ENCODE assay signal across 10 cellular contexts in the genomic region with DNA sequence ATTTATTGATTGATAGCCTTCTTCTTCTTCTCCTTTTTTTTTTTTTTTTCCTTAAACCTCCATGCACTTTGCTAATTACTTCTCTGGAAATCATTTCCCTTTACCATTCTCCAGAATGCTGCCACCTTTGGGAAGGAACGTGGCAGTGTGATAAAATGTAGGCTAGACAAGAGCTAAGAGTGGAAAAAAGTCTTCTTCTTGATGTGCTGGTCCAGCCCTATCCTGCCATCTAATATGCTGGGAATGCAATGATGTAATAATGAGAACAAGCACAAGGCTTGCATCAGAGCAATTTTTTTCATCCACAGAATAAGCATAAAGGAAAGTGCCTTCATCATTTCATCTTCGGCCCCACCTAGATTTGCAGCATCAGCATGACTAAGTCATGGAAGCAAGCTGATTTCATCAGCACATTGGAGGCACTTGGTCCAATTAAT.
A peak's percentile ranks its signal among the peaks of the same experiment; 100 is the strongest.
DNase-seq lines count a peak whose midpoint lies in the region; ATAC-seq and TF ChIP-seq lines count a peak whose summit lies in the region.
"Had no signal": no experiment of that assay in that cellular context is flagged by ENCODE, and none has a peak within 500 bp of the region (broad histone marks: within the 10 kb centered on the region; RNA-seq: fewer than 3 reads in every experiment).

No MANE protein-coding gene starts in this region.

- intact Hi-C loops in lower lobe of right lung (cut with DNase I) = no loop called here

- no peak overlapping the region for H3K4me3 ChIP-seq in AG10803 (ENCODE audit: low read length)
- no peak overlapping the region for H3K4me3 ChIP-seq in lower lobe of right lung

- ATAC-seq in lower lobe of right lung = no peak
- no peak for ATAC-seq in HG02678 (IDR thresholded peaks at IDR 0.05; ENCODE audit: unreplicated experiment)

- TF ChIP-seq CTCF in AG10803 (conservative IDR thresholded peaks at IDR 0.05; ENCODE audit: low read length) (peak; percentile 55), lower lobe of right lung (IDR thresholded peaks at IDR 0.05) (peak; percentile 24)

- no peak overlapping the region for H3K27ac ChIP-seq in lower lobe of right lung

- no peaks in the 10 kb centered on the region for H3K27me3 ChIP-seq in lower lobe of right lung (ENCODE audit: low read depth)

- no peaks in the 10 kb centered on the region for H3K9me3 ChIP-seq in lower lobe of right lung

- DNase-seq in AG10803 (ENCODE audit: low read depth) (peak; percentile 95), LHCN-M2 (ENCODE audit: low read depth) (peak; percentile 76), cerebellar cortex (ENCODE audit: low spot score) (peak; percentile 14), lower lobe of right lung (no peak), NAMALWA (ENCODE audit: low spot score) (no peak)
- no peak for DNase-seq in central memory CD4-positive, alpha-beta T cell
- DNase-seq in stimulated activated CD4-positive, alpha-beta T cell treated with anti-CD3 and anti-CD28 coated beads, Interleukin-4, amount 100 ng/mL, for 1 hour = no peak
- DNase-seq: activated naive CD4-positive, alpha-beta T cell; KBM-7 had no signal

- H3K36me3 ChIP-seq in lower lobe of right lung = no peaks in the 10 kb centered on the region

- peaks cover 27% of the 10 kb centered on the region for H3K4me1 ChIP-seq in lower lobe of right lung

Comparison
In these comparisons a context has a peak if more than half of its experiments do, and no peak if none do; other contexts are left out.
1. DNase-seq: peak in AG10803 (single experiment), LHCN-M2 (single experiment) and cerebellar cortex (single experiment); none in lower lobe of right lung (single experiment), central memory CD4-positive, alpha-beta T cell (single experiment), stimulated activated CD4-positive, alpha-beta T cell treated with anti-CD3 and anti-CD28 coated beads, Interleukin-4, amount 100 ng/mL, for 1 hour (single experiment) and NAMALWA (single experiment).